In the genomic region with DNA sequence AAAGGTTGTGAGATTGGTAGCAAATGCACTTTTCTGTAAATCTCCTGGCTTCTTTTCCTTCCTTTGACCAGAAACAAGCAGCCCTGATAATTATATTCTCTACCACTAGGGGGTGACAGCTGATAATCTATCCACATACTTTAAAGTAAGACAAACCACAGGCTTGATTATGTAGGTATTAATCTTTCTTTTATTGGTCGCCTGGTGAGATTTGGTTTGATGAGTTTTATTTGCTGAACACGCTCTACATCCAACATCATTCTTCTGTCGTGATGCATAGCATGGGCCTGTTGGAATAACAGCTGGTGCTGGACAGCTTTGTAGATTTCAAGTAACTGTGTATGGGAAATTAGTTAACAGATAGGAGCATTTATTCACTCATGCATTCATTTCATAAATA, we compare ENCODE assay signal across 8 cellular contexts.
DNase-seq lines count a peak whose midpoint lies in the region; ATAC-seq and TF ChIP-seq lines count a peak whose summit lies in the region.

No MANE protein-coding gene starts in this region.

- ATAC-seq in GM21529 (IDR thresholded peaks at IDR 0.05; ENCODE audit: unreplicated experiment): peak; percentile 61
- peak; percentile 70 for ATAC-seq in activated B cell treated with CpG ODN at 0.5 μM for 24 hours (ENCODE audit: low read depth)

- peaks cover 2% of the 10 kb centered on the region for H3K4me1 Mint-ChIP-seq in activated B cell treated with CpG ODN at 0.5 μM for 24 hours

- no peaks in the 10 kb centered on the region for H3K9me3 Mint-ChIP-seq in activated B cell treated with CpG ODN at 0.5 μM for 24 hours

- H3K36me3 ChIP-seq in left ventricle myocardium inferior: no peaks in the 10 kb centered on the region

- CTCF ChIA-PET in activated B cell treated with CpG ODN at 0.5 μM for 24 hours (lab: Charles Lee): interaction anchor here (0.7 to 4.0 kb wide), 27 partner anchors 10 to 720 kb away, joined by 3 to 41 read pairs (median 5); a partner anchor contains a TSS

- no peak overlapping the region for H3K27ac Mint-ChIP-seq in activated B cell treated with CpG ODN at 0.5 μM for 24 hours

- H3K9me3 ChIP-seq in left ventricle myocardium inferior (replicated peaks): no peaks in the 10 kb centered on the region

- TF ChIP-seq CTCF in activated B cell treated with CpG ODN at 0.5 μM for 24 hours (IDR thresholded peaks at IDR 0.05) (peak; percentile 90), left ventricle myocardium inferior (IDR thresholded peaks at IDR 0.05; ENCODE audit: borderline replicate concordance) (peak; percentile 81), retinal pigment epithelial cell (conservative IDR thresholded peaks at IDR 0.05; ENCODE audit: low read depth, low read length) (peak; percentile 71)

- POLR2A ChIA-PET in activated B cell treated with CpG ODN at 0.5 μM for 24 hours (lab: Charles Lee): interaction anchor here (0.7 kb wide), 1 partner anchor 720 kb away, joined by 3 read pairs; no protein-coding TSS in a partner anchor

- H3K27ac ChIP-seq in left ventricle myocardium inferior (replicated peaks): no peak overlapping the region

- no peaks in the 10 kb centered on the region for H3K27me3 Mint-ChIP-seq in activated B cell treated with CpG ODN at 0.5 μM for 24 hours

- H3K4me3 ChIP-seq in left ventricle myocardium inferior (no peak overlapping the region), retinal pigment epithelial cell (ENCODE audit: low read length) (no peak overlapping the region)

- H3K27me3 ChIP-seq in left ventricle myocardium inferior (ENCODE audit: low read depth): peaks cover 17% of the 10 kb centered on the region

- intact Hi-C loops in activated B cell treated with CpG ODN at 0.5 μM for 24 hours (cut with micrococcal nuclease) (loop anchor here (1.0 to 5.0 kb wide), 13 partner anchors 19 to 1283 kb away; no protein-coding TSS in a partner anchor), left ventricle myocardium inferior (cut with micrococcal nuclease) (no loop called here)

- DNase-seq in EH (ENCODE audit: low read depth) (peak; percentile 86), NCI-H2029 (lab: John Stamatoyannopoulos, UW) (peak; percentile 3), activated B cell treated with CpG ODN at 0.5 μM for 24 hours (no peak), left ventricle myocardium inferior (no peak), retinal pigment epithelial cell (ENCODE audit: low read depth) (no peak), occipital lobe (lab: John Stamatoyannopoulos, UW) (no peak)
- DNase-seq in activated CD4-positive, alpha-beta T cell treated with anti-CD3 and anti-CD28 coated beads, Interleukin-2, amount 50 U/mL, for 1 hour: no peak

- H3K4me3 Mint-ChIP-seq in activated B cell treated with CpG ODN at 0.5 μM for 24 hours: no peak overlapping the region

- H3K36me3 Mint-ChIP-seq in activated B cell treated with CpG ODN at 0.5 μM for 24 hours (ENCODE audit: low read depth): no peaks in the 10 kb centered on the region

- H3K4me1 ChIP-seq in left ventricle myocardium inferior: peaks cover 4% of the 10 kb centered on the region

Comparison
In these comparisons a context has a peak if more than half of its experiments do, and no peak if none do; other contexts are left out.
1. DNase-seq: peak in EH (single experiment) and NCI-H2029 (single experiment); none in activated B cell treated with CpG ODN at 0.5 μM for 24 hours (single experiment), left ventricle myocardium inferior (single experiment), retinal pigment epithelial cell (single experiment), occipital lobe (single experiment) and activated CD4-positive, alpha-beta T cell treated with anti-CD3 and anti-CD28 coated beads, Interleukin-2, amount 50 U/mL, for 1 hour (single experiment).
2. Peak in every context shown above with its lines, with median percentiles within 50 percentile points of each other: CTCF ChIP-seq.